Comparison of ENCODE assay signal across 8 cellular contexts in the genomic region with DNA sequence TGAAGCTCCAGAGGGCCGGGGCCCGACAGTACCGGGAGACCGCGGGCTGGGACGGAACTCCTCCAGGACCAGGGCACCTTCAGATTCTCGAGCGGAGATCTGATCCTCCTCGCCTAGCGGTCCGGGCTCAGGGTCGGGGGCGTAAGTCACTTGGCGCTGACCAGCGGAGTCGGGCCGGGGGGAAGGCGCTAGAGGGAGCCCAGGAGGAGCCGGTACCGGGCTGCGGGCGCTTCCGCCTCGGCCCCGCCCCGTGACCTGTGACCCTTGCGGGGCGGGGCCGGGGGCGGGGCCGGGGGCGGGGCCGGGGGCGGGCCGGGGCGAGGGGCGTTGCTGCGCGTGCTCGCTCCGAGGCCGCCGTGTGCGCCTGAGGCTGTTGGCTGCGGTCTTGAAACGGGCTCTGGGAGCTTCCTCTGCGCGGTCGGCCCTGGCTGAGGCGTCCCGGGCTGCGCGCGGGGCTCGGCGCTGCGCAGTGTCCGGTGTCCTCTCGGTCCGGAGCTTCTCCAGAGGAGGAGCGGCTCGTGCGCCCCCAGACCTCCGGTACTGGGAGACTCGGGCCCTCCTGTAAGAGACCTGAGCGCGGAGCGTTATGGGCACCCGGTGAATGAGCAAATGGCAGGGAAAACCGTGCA. TPM values are rescaled to one million over a fixed set of nuclear protein-coding genes. Genes with fewer than 3 reads are reported as not detected.
A peak's percentile ranks its signal among the peaks of the same experiment; 100 is the strongest.
DNase-seq lines count a peak whose midpoint lies in the region; ATAC-seq and TF ChIP-seq lines count a peak whose summit lies in the region.

TSS of gene ARSA (minus strand) at position 239 of the 629 bp plus-strand sequence. CDS start 373 bp downstream, outside the sequence.

- peaks cover 21% of the 10 kb centered on the region for H3K4me1 Mint-ChIP-seq in activated CD8-positive, alpha-beta T cell treated with anti-CD3 and anti-CD28 coated beads for 36 hours (ENCODE audit: low read depth)

- H3K36me3 Mint-ChIP-seq in activated CD8-positive, alpha-beta T cell treated with anti-CD3 and anti-CD28 coated beads for 36 hours (ENCODE audit: low read depth), result peaks cover 2% of the 10 kb centered on the region

- ATAC-seq in GM18520 (IDR thresholded peaks at IDR 0.05; ENCODE audit: unreplicated experiment) (peak; percentile 57), HG03139 (IDR thresholded peaks at IDR 0.05; ENCODE audit: unreplicated experiment) (peak; percentile 59)
- ATAC-seq in activated CD8-positive, alpha-beta T cell treated with anti-CD3 and anti-CD28 coated beads for 36 hours, result peak; percentile 90

- DNase-seq in AG08395 (ENCODE audit: low spot score), result peak; percentile 94
- DNase-seq in NCI-H748 treated with DMSO at 0.1 percent for 48 hours (lab: John Stamatoyannopoulos, UW), result peak; percentile 70
- peak; percentile 80 for DNase-seq in activated CD8-positive, alpha-beta T cell treated with anti-CD3 and anti-CD28 coated beads for 36 hours
- peak; percentile 71 for DNase-seq in effector CD8-positive, alpha-beta T cell (lab: John Stamatoyannopoulos, UW)
- DNase-seq in medulla oblongata (ENCODE audit: extremely low spot score), result peak; percentile 83
- DNase-seq in stimulated activated CD4-positive, alpha-beta T cell treated with anti-CD3 and anti-CD28 coated beads, TNF-alpha, amount 100 ng/mL, for 48 hours (ENCODE audit: low read depth in 3 of 3), result peak in 2 of 3 donors; percentile 59 to 66

- no peaks in the 10 kb centered on the region for H3K9me3 Mint-ChIP-seq in activated CD8-positive, alpha-beta T cell treated with anti-CD3 and anti-CD28 coated beads for 36 hours

- H3K27me3 Mint-ChIP-seq in activated CD8-positive, alpha-beta T cell treated with anti-CD3 and anti-CD28 coated beads for 36 hours, result no peaks in the 10 kb centered on the region

- POLR2A ChIA-PET in activated CD8-positive, alpha-beta T cell treated with anti-CD3 and anti-CD28 coated beads for 36 hours (lab: Charles Lee), result interaction anchor here (0.7 to 1.6 kb wide), 6 partner anchors 45 to 102 kb away, joined by 3 to 5 read pairs (median 4); partner anchors contain the start of genes CHKB and SCO2

- intact Hi-C loops in activated CD8-positive, alpha-beta T cell treated with anti-CD3 and anti-CD28 coated beads for 36 hours (cut with micrococcal nuclease), result no loop called here

- TF ChIP-seq CTCF in activated CD8-positive, alpha-beta T cell treated with anti-CD3 and anti-CD28 coated beads for 36 hours (IDR thresholded peaks at IDR 0.05), result peak; percentile 7

- CTCF ChIA-PET in activated CD8-positive, alpha-beta T cell treated with anti-CD3 and anti-CD28 coated beads for 36 hours (lab: Charles Lee), result interaction anchor here (0.9 to 1.0 kb wide), 2 partner anchors 24 to 102 kb away, joined by 3 to 4 read pairs; partner anchors contain the start of gene SCO2

- peak within 1 kb of the TSS; percentile 86 for H3K4me3 Mint-ChIP-seq in activated CD8-positive, alpha-beta T cell treated with anti-CD3 and anti-CD28 coated beads for 36 hours

- peak within 1 kb of the TSS; percentile 59 for H3K27ac Mint-ChIP-seq in activated CD8-positive, alpha-beta T cell treated with anti-CD3 and anti-CD28 coated beads for 36 hours

RNA-seq across cellular contexts. Expression of gene ARSA, which starts in this region (rescaled TPM):
- 10 to 100 TPM; 11.6 to 11.8 TPM for total RNA-seq in activated CD8-positive, alpha-beta T cell treated with anti-CD3 and anti-CD28 coated beads for 36 hours

Comparison
In these comparisons a context has a peak if more than half of its experiments do, and no peak if none do; other contexts are left out.
1. Peak in every context shown above with its lines: DNase-seq and ATAC-seq.